Comparison of ENCODE assay signal across 9 cellular contexts in the genomic region with DNA sequence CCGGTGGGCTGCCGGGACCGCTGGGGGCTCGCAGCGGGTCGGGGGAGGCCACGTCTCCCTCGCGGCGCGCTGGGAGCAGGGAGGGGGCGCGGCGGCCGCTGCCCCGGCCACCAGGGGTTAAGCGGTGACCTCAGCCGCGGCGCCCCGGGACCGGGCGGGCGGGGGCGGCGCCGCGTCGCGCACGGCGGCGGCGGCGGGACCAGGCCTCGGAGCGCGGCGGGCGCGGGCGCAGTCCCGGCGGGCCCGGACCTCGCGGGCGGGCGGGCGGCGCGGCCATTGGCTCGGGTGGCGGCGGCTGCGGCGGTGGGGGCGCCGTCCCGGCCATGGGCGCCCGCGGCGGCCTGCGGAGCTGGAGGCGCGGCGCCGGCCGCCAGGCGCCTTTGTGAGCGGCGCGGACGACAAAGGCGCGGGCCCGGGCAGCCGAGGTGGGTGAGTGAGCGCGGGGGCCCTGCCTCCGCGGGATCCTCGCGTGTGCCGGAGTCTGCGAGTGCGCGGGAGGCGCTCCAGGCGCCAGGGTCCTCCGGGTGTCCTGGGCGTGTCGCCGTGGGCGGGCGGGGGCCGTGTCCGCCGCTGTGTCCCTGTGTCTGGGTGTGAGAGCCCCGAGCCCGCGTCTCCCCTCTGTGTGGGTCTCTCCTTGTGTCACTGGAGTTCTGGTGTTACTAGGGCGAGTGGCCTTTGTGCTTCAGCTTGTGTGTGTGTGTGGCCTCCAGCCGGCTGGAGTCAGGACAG. TPM values are rescaled to one million over a fixed set of nuclear protein-coding genes. Genes with fewer than 3 reads are reported as not detected.
A peak's percentile ranks its signal among the peaks of the same experiment; 100 is the strongest.
DNase-seq lines count a peak whose midpoint lies in the region; ATAC-seq, FAIRE-seq and TF ChIP-seq lines count a peak whose summit lies in the region.
"Had no signal": no experiment of that assay in that cellular context is flagged by ENCODE, and none has a peak within 500 bp of the region (broad histone marks: within the 10 kb centered on the region; RNA-seq: fewer than 3 reads in every experiment).

TSS of gene ARHGEF10L (plus strand) at position 173 of the 729 bp plus-strand sequence. CDS start 40,898 bp downstream, outside the sequence.

- peak in 2 of 3 experiments; percentile 47 to 56 for DNase-seq in NCI-H1417 (lab: John Stamatoyannopoulos, UW)
- no peak for DNase-seq in NCI-H1417 treated with DMSO at 0.1 percent for 48 hours (lab: John Stamatoyannopoulos, UW)
- DNase-seq in cardiac muscle cell (ENCODE audit: low read depth in 1 of 2, low spot score in 1 of 2): peak; percentile 27 to 69
- peak in 1 of 2 donors; percentile 43 for DNase-seq in trophoblast cell
- no peak for DNase-seq in HPDE6-E6E7 (ENCODE audit: extremely low spot score)
- no peak for DNase-seq in GM19239 (ENCODE audit: insufficient read length, low spot score)

- H4K12ac ChIP-seq in trophoblast cell (ENCODE audit: low read depth, low read length): peak within 1 kb of the TSS; percentile 83

- peak within 1 kb of the TSS; percentile 89 for H3K4ac ChIP-seq in trophoblast cell (ENCODE audit: low read depth, low read length)

- H3K4me2 ChIP-seq in trophoblast cell (ENCODE audit: low read length): peak within 1 kb of the TSS; percentile 91

- no peak within 1 kb of the TSS for H3K23ac ChIP-seq in trophoblast cell (ENCODE audit: low read length)

- peak within 1 kb of the TSS; percentile 80 for H2AFZ ChIP-seq in trophoblast cell (ENCODE audit: insufficient read depth, low read length, poor library complexity)

- H3K4me3 ChIP-seq in cardiac muscle cell (peak within 1 kb of the TSS; percentile 100), trophoblast cell (ENCODE audit: low read depth, low read length) (peak within 1 kb of the TSS; percentile 84)

- peak within 1 kb of the TSS; percentile 95 for H4K91ac ChIP-seq in trophoblast cell (ENCODE audit: low read depth, low read length)

- FAIRE-seq in GM19239 (lab: Jason Lieb, UNC): no peak
- FAIRE-seq: TTC549 had no signal

- H2AK5ac ChIP-seq in trophoblast cell (ENCODE audit: low read length): peak within 1 kb of the TSS; percentile 58

- peak within 1 kb of the TSS; percentile 94 for H4K8ac ChIP-seq in trophoblast cell (ENCODE audit: low read depth, low read length)

- peak within 1 kb of the TSS; percentile 89 for H3K14ac ChIP-seq in trophoblast cell (ENCODE audit: low read length)

- H2BK12ac ChIP-seq in trophoblast cell (ENCODE audit: low read length): peak within 1 kb of the TSS; percentile 81

- H3K9ac ChIP-seq in trophoblast cell (ENCODE audit: low read length): peak within 1 kb of the TSS; percentile 93

- H3K4me1 ChIP-seq in cardiac muscle cell (ENCODE audit: low read depth) (peaks cover 13% of the 10 kb centered on the region), trophoblast cell (ENCODE audit: control insufficient read depth in 1 of 2, insufficient read depth in 2 of 2, low read length in 2 of 2) (peaks cover 16 to 17% of the 10 kb centered on the region in 2 experiments)

- H3K27me3 ChIP-seq in cardiac muscle cell: no peaks in the 10 kb centered on the region
- no peaks in the 10 kb centered on the region for H3K27me3 ChIP-seq in trophoblast cell (ENCODE audit: insufficient read depth, low read length)

- H3K9me3 ChIP-seq in cardiac muscle cell (ENCODE audit: low read depth): no peaks in the 10 kb centered on the region
- no peaks in the 10 kb centered on the region for H3K9me3 ChIP-seq in trophoblast cell (ENCODE audit: insufficient read depth, low read depth, low read length)

- peaks cover 9% of the 10 kb centered on the region for H3K79me2 ChIP-seq in trophoblast cell (ENCODE audit: control insufficient read depth, insufficient read depth, low read length, poor library complexity)

- WGBS in trophoblast cell (ENCODE audit: extremely low coverage, insufficient coverage, insufficient read length): no CpG with 5 or more reads among the region's 105 CpGs

- no peak for ATAC-seq in HG02588 (IDR thresholded peaks at IDR 0.05; ENCODE audit: unreplicated experiment)

- H3K27ac ChIP-seq in VCaP (peak within 1 kb of the TSS; percentile 72), cardiac muscle cell (peak within 1 kb of the TSS; percentile 90), trophoblast cell (ENCODE audit: low read depth, low read length) (peak within 1 kb of the TSS; percentile 68)

- H3K18ac ChIP-seq in trophoblast cell (ENCODE audit: low read length): peak within 1 kb of the TSS; percentile 96

- H3K79me1 ChIP-seq in trophoblast cell (ENCODE audit: low read length): peaks cover 13% of the 10 kb centered on the region

- H3K36me3 ChIP-seq in cardiac muscle cell (no peaks in the 10 kb centered on the region), trophoblast cell (ENCODE audit: control insufficient read depth in 1 of 2, insufficient read depth in 2 of 2, low read length in 2 of 2) (no peaks in the 10 kb centered on the region)

- peak within 1 kb of the TSS; percentile 67 for H2BK5ac ChIP-seq in trophoblast cell (ENCODE audit: low read depth, low read length, poor library complexity)

- H2BK120ac ChIP-seq in trophoblast cell (ENCODE audit: insufficient read depth, low read length, poor library complexity): peak within 1 kb of the TSS; percentile 92

- TF ChIP-seq CTCF in VCaP (conservative IDR thresholded peaks at IDR 0.05) (no peak), cardiac muscle cell (IDR thresholded peaks at IDR 0.05; ENCODE audit: low read depth, low read length) (no peak)

RNA-seq across cellular contexts. Expression of gene ARHGEF10L, which starts in this region (rescaled TPM):
- 55.4 and 57.2 TPM in 2 replicates for total RNA-seq in cardiac muscle cell
- 30.8 and 32.3 TPM in 2 replicates for polyA plus RNA-seq in cardiac muscle cell
- 9.9 TPM in 2 replicates for polyA plus RNA-seq in trophoblast cell (2013)

Comparison
In these comparisons a context has a peak if more than half of its experiments do, and no peak if none do; other contexts are left out.
1. DNase-seq: peak in NCI-H1417 (2 of 3) and cardiac muscle cell (2 of 2); none in NCI-H1417 treated with DMSO at 0.1 percent for 48 hours (single experiment), HPDE6-E6E7 (single experiment) and GM19239 (single experiment).
2. Peak in every context shown above with its lines, with median percentiles within 50 percentile points of each other: H3K27ac ChIP-seq.